1 cellular context compared by ENCODE assay signal in genomic region chr19:37933965-37934364, GRCh38.
TF ChIP-seq lines count a peak whose summit lies in the region.

No MANE protein-coding gene starts in this region.

TF ChIP-seq in HepG2, 621 proteins besides CTCF, POLR2A, EP300 and RAD21 (continues in another document):
- TF ChIP-seq ZNF574 (CRISPR knock-in tag; IDR thresholded peaks at IDR 0.05) (peak; percentile 52; the same call in 1 of the 2 replicates), ARID5B (CRISPR knock-in tag; IDR thresholded peaks at IDR 0.05) (peak; percentile 89), SP5 (CRISPR knock-in tag; IDR thresholded peaks at IDR 0.05; ENCODE audit: borderline replicate concordance, low read depth) (0 out of 2 replicates have a peak, but pooled peaks have one; percentile 7), HMGXB3 (CRISPR knock-in tag; IDR thresholded peaks at IDR 0.05; ENCODE audit: borderline replicate concordance) (peak; percentile 63; the same call in 1 of the 2 replicates), PATZ1 (CRISPR knock-in tag; IDR thresholded peaks at IDR 0.05) (peak; percentile 49; the same call in 1 of the 2 replicates), ATF7 (IDR thresholded peaks at IDR 0.05) (peak; percentile 50), ATF7 (CRISPR knock-in tag; IDR thresholded peaks at IDR 0.05) (peak; percentile 74), ZNF232 (CRISPR knock-in tag; IDR thresholded peaks at IDR 0.05; ENCODE audit: borderline replicate concordance) (peak; percentile 73), ZMYM4 (CRISPR knock-in tag; IDR thresholded peaks at IDR 0.05) (peak; percentile 38; the same call in 1 of the 2 replicates), ZNF263 (CRISPR knock-in tag; IDR thresholded peaks at IDR 0.05) (peak; percentile 42; the same call in 1 of the 2 replicates), NCOA2 (CRISPR knock-in tag; IDR thresholded peaks at IDR 0.05) (peak; percentile 72), TBX3 (IDR thresholded peaks at IDR 0.05; ENCODE audit: borderline replicate concordance) (peak; percentile 44; the same call in 1 of the 2 replicates), ASH2L (IDR thresholded peaks at IDR 0.05; ENCODE audit: insufficient read length, low read depth, low read length) (peak; percentile 58), SOX13 (IDR thresholded peaks at IDR 0.05) (no peak), SOX13 (CRISPR knock-in tag; conservative IDR thresholded peaks at IDR 0.05 in 1 of 2, IDR thresholded peaks at IDR 0.05 in 1 of 2) (peak in 1 of 2 experiments; percentile 64; a peak in 2 of 4 replicates), DPF2 (CRISPR knock-in tag; IDR thresholded peaks at IDR 0.05; ENCODE audit: borderline replicate concordance, low read depth) (peak; percentile 19; the same call in 1 of the 2 replicates), TOE1 (CRISPR knock-in tag; IDR thresholded peaks at IDR 0.05) (no peak), HOXA3 (CRISPR knock-in tag; IDR thresholded peaks at IDR 0.05) (peak; percentile 77)
- TF ChIP-seq, protein P1, sequence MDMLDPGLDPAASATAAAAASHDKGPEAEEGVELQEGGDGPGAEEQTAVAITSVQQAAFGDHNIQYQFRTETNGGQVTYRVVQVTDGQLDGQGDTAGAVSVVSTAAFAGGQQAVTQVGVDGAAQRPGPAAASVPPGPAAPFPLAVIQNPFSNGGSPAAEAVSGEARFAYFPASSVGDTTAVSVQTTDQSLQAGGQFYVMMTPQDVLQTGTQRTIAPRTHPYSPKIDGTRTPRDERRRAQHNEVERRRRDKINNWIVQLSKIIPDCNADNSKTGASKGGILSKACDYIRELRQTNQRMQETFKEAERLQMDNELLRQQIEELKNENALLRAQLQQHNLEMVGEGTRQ (IDR thresholded peaks at IDR 0.05; ENCODE audit: low read depth, low read length), result no peak
- TF ChIP-seq, protein P1 (CRISPR knock-in tag; IDR thresholded peaks at IDR 0.05; ENCODE audit: borderline replicate concordance), result no peak
- TF ChIP-seq, protein P2, sequence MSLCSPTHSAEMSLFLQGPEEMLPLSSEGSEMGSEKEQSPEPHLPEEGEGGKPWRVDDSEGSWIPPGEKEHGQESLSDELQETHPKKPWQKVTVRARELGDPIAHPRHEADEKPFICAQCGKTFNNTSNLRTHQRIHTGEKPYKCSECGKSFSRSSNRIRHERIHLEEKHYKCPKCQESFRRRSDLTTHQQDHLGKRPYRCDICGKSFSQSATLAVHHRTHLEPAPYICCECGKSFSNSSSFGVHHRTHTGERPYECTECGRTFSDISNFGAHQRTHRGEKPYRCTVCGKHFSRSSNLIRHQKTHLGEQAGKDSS (CRISPR knock-in tag; IDR thresholded peaks at IDR 0.05; ENCODE audit: borderline replicate concordance, low read depth), result no peak
- TF ChIP-seq, protein P3, sequence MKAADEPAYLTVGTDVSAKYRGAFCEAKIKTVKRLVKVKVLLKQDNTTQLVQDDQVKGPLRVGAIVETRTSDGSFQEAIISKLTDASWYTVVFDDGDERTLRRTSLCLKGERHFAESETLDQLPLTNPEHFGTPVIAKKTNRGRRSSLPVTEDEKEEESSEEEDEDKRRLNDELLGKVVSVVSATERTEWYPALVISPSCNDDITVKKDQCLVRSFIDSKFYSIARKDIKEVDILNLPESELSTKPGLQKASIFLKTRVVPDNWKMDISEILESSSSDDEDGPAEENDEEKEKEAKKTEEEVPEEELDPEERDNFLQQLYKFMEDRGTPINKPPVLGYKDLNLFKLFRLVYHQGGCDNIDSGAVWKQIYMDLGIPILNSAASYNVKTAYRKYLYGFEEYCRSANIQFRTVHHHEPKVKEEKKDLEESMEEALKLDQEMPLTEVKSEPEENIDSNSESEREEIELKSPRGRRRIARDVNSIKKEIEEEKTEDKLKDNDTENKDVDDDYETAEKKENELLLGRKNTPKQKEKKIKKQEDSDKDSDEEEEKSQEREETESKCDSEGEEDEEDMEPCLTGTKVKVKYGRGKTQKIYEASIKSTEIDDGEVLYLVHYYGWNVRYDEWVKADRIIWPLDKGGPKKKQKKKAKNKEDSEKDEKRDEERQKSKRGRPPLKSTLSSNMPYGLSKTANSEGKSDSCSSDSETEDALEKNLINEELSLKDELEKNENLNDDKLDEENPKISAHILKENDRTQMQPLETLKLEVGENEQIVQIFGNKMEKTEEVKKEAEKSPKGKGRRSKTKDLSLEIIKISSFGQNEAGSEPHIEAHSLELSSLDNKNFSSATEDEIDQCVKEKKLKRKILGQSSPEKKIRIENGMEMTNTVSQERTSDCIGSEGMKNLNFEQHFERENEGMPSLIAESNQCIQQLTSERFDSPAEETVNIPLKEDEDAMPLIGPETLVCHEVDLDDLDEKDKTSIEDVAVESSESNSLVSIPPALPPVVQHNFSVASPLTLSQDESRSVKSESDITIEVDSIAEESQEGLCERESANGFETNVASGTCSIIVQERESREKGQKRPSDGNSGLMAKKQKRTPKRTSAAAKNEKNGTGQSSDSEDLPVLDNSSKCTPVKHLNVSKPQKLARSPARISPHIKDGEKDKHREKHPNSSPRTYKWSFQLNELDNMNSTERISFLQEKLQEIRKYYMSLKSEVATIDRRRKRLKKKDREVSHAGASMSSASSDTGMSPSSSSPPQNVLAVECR (CRISPR knock-in tag; IDR thresholded peaks at IDR 0.05; ENCODE audit: borderline replicate concordance), result peak; percentile 56; the same call in 1 of the 2 replicates
- TF ChIP-seq, protein P4, sequence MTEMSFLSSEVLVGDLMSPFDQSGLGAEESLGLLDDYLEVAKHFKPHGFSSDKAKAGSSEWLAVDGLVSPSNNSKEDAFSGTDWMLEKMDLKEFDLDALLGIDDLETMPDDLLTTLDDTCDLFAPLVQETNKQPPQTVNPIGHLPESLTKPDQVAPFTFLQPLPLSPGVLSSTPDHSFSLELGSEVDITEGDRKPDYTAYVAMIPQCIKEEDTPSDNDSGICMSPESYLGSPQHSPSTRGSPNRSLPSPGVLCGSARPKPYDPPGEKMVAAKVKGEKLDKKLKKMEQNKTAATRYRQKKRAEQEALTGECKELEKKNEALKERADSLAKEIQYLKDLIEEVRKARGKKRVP (CRISPR knock-in tag; IDR thresholded peaks at IDR 0.05), result peak in 1 of 2 experiments; percentile 57; a peak in 1 of 4 replicates
- TF ChIP-seq, protein P5, sequence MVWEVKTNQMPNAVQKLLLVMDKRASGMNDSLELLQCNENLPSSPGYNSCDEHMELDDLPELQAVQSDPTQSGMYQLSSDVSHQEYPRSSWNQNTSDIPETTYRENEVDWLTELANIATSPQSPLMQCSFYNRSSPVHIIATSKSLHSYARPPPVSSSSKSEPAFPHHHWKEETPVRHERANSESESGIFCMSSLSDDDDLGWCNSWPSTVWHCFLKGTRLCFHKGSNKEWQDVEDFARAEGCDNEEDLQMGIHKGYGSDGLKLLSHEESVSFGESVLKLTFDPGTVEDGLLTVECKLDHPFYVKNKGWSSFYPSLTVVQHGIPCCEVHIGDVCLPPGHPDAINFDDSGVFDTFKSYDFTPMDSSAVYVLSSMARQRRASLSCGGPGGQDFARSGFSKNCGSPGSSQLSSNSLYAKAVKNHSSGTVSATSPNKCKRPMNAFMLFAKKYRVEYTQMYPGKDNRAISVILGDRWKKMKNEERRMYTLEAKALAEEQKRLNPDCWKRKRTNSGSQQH (CRISPR knock-in tag; IDR thresholded peaks at IDR 0.05; ENCODE audit: low read depth), result peak; percentile 60; the same call in 1 of the 2 replicates
- TF ChIP-seq, protein P6, sequence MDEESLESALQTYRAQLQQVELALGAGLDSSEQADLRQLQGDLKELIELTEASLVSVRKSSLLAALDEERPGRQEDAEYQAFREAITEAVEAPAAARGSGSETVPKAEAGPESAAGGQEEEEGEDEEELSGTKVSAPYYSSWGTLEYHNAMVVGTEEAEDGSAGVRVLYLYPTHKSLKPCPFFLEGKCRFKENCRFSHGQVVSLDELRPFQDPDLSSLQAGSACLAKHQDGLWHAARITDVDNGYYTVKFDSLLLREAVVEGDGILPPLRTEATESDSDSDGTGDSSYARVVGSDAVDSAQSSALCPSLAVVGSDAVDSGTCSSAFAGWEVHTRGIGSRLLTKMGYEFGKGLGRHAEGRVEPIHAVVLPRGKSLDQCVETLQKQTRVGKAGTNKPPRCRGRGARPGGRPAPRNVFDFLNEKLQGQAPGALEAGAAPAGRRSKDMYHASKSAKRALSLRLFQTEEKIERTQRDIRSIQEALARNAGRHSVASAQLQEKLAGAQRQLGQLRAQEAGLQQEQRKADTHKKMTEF (CRISPR knock-in tag; IDR thresholded peaks at IDR 0.05), result 0 out of 2 replicates have a peak, but pooled peaks have one; percentile 22
